ENCODE assay signal across 1 cellular context in the genomic region with DNA sequence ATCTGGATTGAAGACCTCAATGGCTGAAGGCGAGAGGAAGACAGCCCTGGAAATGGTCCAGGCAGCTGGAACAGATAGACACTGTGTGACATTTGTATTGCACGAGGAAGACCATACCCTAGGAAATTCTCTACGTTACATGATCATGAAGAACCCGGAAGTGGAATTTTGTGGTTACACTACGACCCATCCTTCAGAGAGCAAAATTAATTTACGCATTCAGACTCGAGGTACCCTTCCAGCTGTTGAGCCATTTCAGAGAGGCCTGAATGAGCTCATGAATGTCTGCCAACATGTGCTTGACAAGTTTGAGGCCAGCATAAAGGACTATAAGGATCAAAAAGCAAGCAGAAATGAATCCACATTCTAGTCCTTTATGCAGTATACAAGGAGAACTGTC.
TF ChIP-seq lines count a peak whose summit lies in the region.

No MANE protein-coding gene starts in this region.

TF ChIP-seq in IMR-90, 13 proteins besides CTCF, POLR2A, EP300 and RAD21:
- TF ChIP-seq CEBPB (IDR thresholded peaks at IDR 0.05; ENCODE audit: low read depth, low read length): no peak
- no peak for TF ChIP-seq SMC3 (IDR thresholded peaks at IDR 0.05; ENCODE audit: low read depth, low read length)
- TF ChIP-seq MAZ (IDR thresholded peaks at IDR 0.05; ENCODE audit: borderline replicate concordance, low read depth, low read length): no peak
- TF ChIP-seq, protein P1, sequence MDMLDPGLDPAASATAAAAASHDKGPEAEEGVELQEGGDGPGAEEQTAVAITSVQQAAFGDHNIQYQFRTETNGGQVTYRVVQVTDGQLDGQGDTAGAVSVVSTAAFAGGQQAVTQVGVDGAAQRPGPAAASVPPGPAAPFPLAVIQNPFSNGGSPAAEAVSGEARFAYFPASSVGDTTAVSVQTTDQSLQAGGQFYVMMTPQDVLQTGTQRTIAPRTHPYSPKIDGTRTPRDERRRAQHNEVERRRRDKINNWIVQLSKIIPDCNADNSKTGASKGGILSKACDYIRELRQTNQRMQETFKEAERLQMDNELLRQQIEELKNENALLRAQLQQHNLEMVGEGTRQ (IDR thresholded peaks at IDR 0.05; ENCODE audit: low read depth, low read length): no peak
- TF ChIP-seq RFX5 (IDR thresholded peaks at IDR 0.05; ENCODE audit: low read depth, low read length): no peak
- TF ChIP-seq, protein P2, sequence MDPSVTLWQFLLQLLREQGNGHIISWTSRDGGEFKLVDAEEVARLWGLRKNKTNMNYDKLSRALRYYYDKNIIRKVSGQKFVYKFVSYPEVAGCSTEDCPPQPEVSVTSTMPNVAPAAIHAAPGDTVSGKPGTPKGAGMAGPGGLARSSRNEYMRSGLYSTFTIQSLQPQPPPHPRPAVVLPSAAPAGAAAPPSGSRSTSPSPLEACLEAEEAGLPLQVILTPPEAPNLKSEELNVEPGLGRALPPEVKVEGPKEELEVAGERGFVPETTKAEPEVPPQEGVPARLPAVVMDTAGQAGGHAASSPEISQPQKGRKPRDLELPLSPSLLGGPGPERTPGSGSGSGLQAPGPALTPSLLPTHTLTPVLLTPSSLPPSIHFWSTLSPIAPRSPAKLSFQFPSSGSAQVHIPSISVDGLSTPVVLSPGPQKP (IDR thresholded peaks at IDR 0.05; ENCODE audit: borderline replicate concordance, low read depth, low read length): no peak
- TF ChIP-seq BHLHE40 (IDR thresholded peaks at IDR 0.05; ENCODE audit: low read depth, low read length): no peak
- no peak for TF ChIP-seq MXI1 (IDR thresholded peaks at IDR 0.05; ENCODE audit: borderline replicate concordance, low read depth, low read length)
- TF ChIP-seq MAFK (IDR thresholded peaks at IDR 0.05; ENCODE audit: low read depth, low read length): no peak
- TF ChIP-seq NFE2L2 (IDR thresholded peaks at IDR 0.05; ENCODE audit: low read depth, low read length): no peak
- no peak for TF ChIP-seq FOS (IDR thresholded peaks at IDR 0.05; ENCODE audit: low read depth, low read length)
- no peak for TF ChIP-seq RCOR1 (IDR thresholded peaks at IDR 0.05; ENCODE audit: insufficient replicate concordance, low read length)
- TF ChIP-seq CHD1 (IDR thresholded peaks at IDR 0.05; ENCODE audit: low read depth, low read length): no peak
